Comparison of ENCODE assay signal across 19 cellular contexts in genomic region chr3:53531749-53532148, GRCh38. TPM values are rescaled to one million over a fixed set of nuclear protein-coding genes. Genes with fewer than 3 reads are reported as not detected.
DNase-seq lines count a peak whose midpoint lies in the region; ATAC-seq, FAIRE-seq and TF ChIP-seq lines count a peak whose summit lies in the region.
"Had no signal": no experiment of that assay in that cellular context is flagged by ENCODE, and none has a peak within 500 bp of the region (broad histone marks: within the 10 kb centered on the region; RNA-seq: fewer than 3 reads in every experiment).

No MANE protein-coding gene starts in this region.

- no peaks in the 10 kb centered on the region for H4K20me1 ChIP-seq in keratinocyte (ENCODE audit: control insufficient read depth, extremely low read depth, insufficient read depth, low read length)

- ATAC-seq in HG02870 (IDR thresholded peaks at IDR 0.05; ENCODE audit: unreplicated experiment) = no peak
- ATAC-seq: activated T-cell treated with anti-CD3 and anti-CD28 coated beads, Interleukin-2, amount 50 U/mL, for 72 hours; heart left ventricle had no signal

- H3K27me3 ChIP-seq in Caco-2 (replicated peaks; ENCODE audit: control insufficient read depth, insufficient read depth, low read length) = no peaks in the 10 kb centered on the region
- H3K27me3 ChIP-seq in keratinocyte (ENCODE audit: control insufficient read depth, extremely low read depth, insufficient read depth, low read length) = no peaks in the 10 kb centered on the region
- H3K27me3 ChIP-seq: BE2C had no signal

- no peak overlapping the region for H3K9ac ChIP-seq in keratinocyte (ENCODE audit: control insufficient read depth, extremely low read depth, insufficient read depth, low read length)

- no peaks in the 10 kb centered on the region for H3K36me3 Mint-ChIP-seq in Caco-2 (ENCODE audit: insufficient read depth, unreplicated experiment)
- H3K36me3 Mint-ChIP-seq in endothelial cell (ENCODE audit: low read depth, unreplicated experiment) = no peaks in the 10 kb centered on the region
- H3K36me3 Mint-ChIP-seq: naive B cell had no signal

- no peak overlapping the region for H2AFZ ChIP-seq in keratinocyte (ENCODE audit: control insufficient read depth, low read length)

- H3K4me1 ChIP-seq in Caco-2 = 0 out of 2 replicates have a peak, but pooled peaks cover 4% of the 10 kb centered on the region
- no peaks in the 10 kb centered on the region for H3K4me1 ChIP-seq in keratinocyte (ENCODE audit: control insufficient read depth, extremely low read depth, insufficient read depth, low read length)
- H3K4me1 ChIP-seq: BE2C, heart left ventricle, left ventricle myocardium inferior had no signal

- H3K27ac Mint-ChIP-seq in Caco-2 (ENCODE audit: unreplicated experiment) (no peak overlapping the region), endothelial cell (ENCODE audit: unreplicated experiment) (no peak overlapping the region)
- H3K27ac Mint-ChIP-seq: activated T-cell treated with anti-CD3 and anti-CD28 coated beads, Interleukin-2, amount 50 U/mL, for 72 hours; naive B cell had no signal

- H3K27me3 Mint-ChIP-seq in Caco-2 (ENCODE audit: insufficient read depth, unreplicated experiment) = no peaks in the 10 kb centered on the region
- H3K27me3 Mint-ChIP-seq in endothelial cell (ENCODE audit: unreplicated experiment) = peaks cover 3% of the 10 kb centered on the region

- H3K4me3 ChIP-seq in Caco-2 (ENCODE audit: low read depth, low read length) = no peak overlapping the region
- no peak overlapping the region for H3K4me3 ChIP-seq in keratinocyte (ENCODE audit: control insufficient read depth in 2 of 3, extremely low read depth in 1 of 3, insufficient read depth in 2 of 3, low read depth in 1 of 3, low read length in 3 of 3)
- H3K4me3 ChIP-seq: heart left ventricle, left ventricle myocardium inferior had no signal

- no peaks in the 10 kb centered on the region for H3K9me1 ChIP-seq in keratinocyte (ENCODE audit: control insufficient read depth, extremely low read depth, insufficient read depth, low read length)

- H3K9me3 ChIP-seq in Caco-2 (no peaks in the 10 kb centered on the region), keratinocyte (ENCODE audit: control insufficient read depth, low read depth, low read length) (no peaks in the 10 kb centered on the region)
- H3K9me3 ChIP-seq: BE2C, heart left ventricle, left ventricle myocardium inferior had no signal

- no peak overlapping the region for H3K4me2 ChIP-seq in keratinocyte (ENCODE audit: control insufficient read depth, extremely low read depth, insufficient read depth, low read depth, low read length)

- FAIRE-seq in keratinocyte (lab: Jason Lieb, UNC) = peak; percentile 26
- FAIRE-seq: endothelial cell of umbilical vein had no signal

- CTCF ChIA-PET in Caco-2 (lab: Charles Lee) = no interaction called here

- TF ChIP-seq CTCF in Caco-2 (IDR thresholded peaks at IDR 0.05; ENCODE audit: insufficient read depth in 1 of 2, low read depth in 1 of 2, low read length in 1 of 2, severe bottlenecking in 1 of 2, unreplicated experiment in 1 of 2) = peak; percentile 11 to 37
- peak; percentile 24; the same call in 1 of the 2 replicates for TF ChIP-seq CTCF in LNCAP (IDR thresholded peaks at IDR 0.05)
- peak; percentile 16 to 43 (median 43) for TF ChIP-seq CTCF in keratinocyte (optimal IDR thresholded peaks at IDR 0.05 in 1 of 3, IDR thresholded peaks at IDR 0.05 in 1 of 3, conservative IDR thresholded peaks at IDR 0.05 in 1 of 3; ENCODE audit: extremely low read depth in 1 of 3, insufficient read depth in 2 of 3, low read length in 3 of 3)
- TF ChIP-seq CTCF in endothelial cell (IDR thresholded peaks at IDR 0.05; ENCODE audit: unreplicated experiment) = no peak

- H3K9me3 Mint-ChIP-seq in Caco-2 (ENCODE audit: unreplicated experiment) (no peaks in the 10 kb centered on the region), endothelial cell (ENCODE audit: unreplicated experiment) (no peaks in the 10 kb centered on the region)
- H3K9me3 Mint-ChIP-seq: activated T-cell treated with anti-CD3 and anti-CD28 coated beads, Interleukin-2, amount 50 U/mL, for 72 hours; naive B cell had no signal

- DNase-seq in Caco-2 (peak; percentile 20 to 39), RPMI8226 (peak; percentile 38), keratinocyte (ENCODE audit: low read depth, low spot score) (no peak), GM19238 (ENCODE audit: insufficient read length, low spot score) (no peak), endothelial cell (ENCODE audit: low spot score) (no peak), CD1c-positive myeloid dendritic cell (ENCODE audit: extremely low spot score) (no peak)
- DNase-seq: activated CD4-positive, alpha-beta T cell treated with anti-CD3 and anti-CD28 coated beads, Interleukin-2, amount 50 U/mL, for 4 hours; activated T-cell treated with anti-CD3 and anti-CD28 coated beads, Interleukin-2, amount 50 U/mL, for 72 hours; BE2C; heart left ventricle; left ventricle myocardium inferior; naive B cell; NCI-H226; SHP77; T-helper 9 cell had no signal

- POLR2A ChIA-PET in Caco-2 (lab: Charles Lee) = no interaction called here

- no peak overlapping the region for H3K4me3 Mint-ChIP-seq in Caco-2 (ENCODE audit: unreplicated experiment)
- no peak overlapping the region for H3K4me3 Mint-ChIP-seq in endothelial cell (ENCODE audit: unreplicated experiment)
- H3K4me3 Mint-ChIP-seq: activated T-cell treated with anti-CD3 and anti-CD28 coated beads, Interleukin-2, amount 50 U/mL, for 72 hours; naive B cell had no signal

- BruUV-seq in Caco-2 (replicated peaks; lab: Mats Ljungman, UMichigan) = no TSS peak

- intact Hi-C loops in Caco-2 (cut with micrococcal nuclease; ENCODE audit: unreplicated experiment) = loop anchor here (1.0 kb wide), 1 partner anchor 179 kb away; no protein-coding TSS in a partner anchor

- no peak overlapping the region for H3K27ac ChIP-seq in keratinocyte (ENCODE audit: control insufficient read depth, insufficient read depth, low read length)
- H3K27ac ChIP-seq: heart left ventricle, left ventricle myocardium inferior had no signal

- H3K4me1 Mint-ChIP-seq in Caco-2 (ENCODE audit: low read depth, unreplicated experiment) (no peaks in the 10 kb centered on the region), endothelial cell (ENCODE audit: unreplicated experiment) (peaks cover 8% of the 10 kb centered on the region)
- H3K4me1 Mint-ChIP-seq: naive B cell had no signal

- H3K79me2 ChIP-seq in keratinocyte (ENCODE audit: control insufficient read depth, insufficient read depth, low read length) = no peaks in the 10 kb centered on the region

- dilution Hi-C loops in keratinocyte (cut with MboI; ENCODE audit: extremely low pct_ligation_motif_present, low sequenced_read_pairs) = no loop called here

- H3K36me3 ChIP-seq in Caco-2 (ENCODE audit: control insufficient read depth, insufficient read depth, low read length) (no peaks in the 10 kb centered on the region), keratinocyte (ENCODE audit: control insufficient read depth in 2 of 2, extremely low read depth in 1 of 2, insufficient read depth in 2 of 2, low read length in 2 of 2) (no peaks in the 10 kb centered on the region)
- H3K36me3 ChIP-seq: BE2C, heart left ventricle, left ventricle myocardium inferior had no signal

RNA-seq across cellular contexts. Expression of gene CACNA1D, which starts 37.3 kb away (rescaled TPM):
- total RNA-seq in Caco-2 (2022) (13.3 and 15.6 TPM in 2 replicates), endothelial cell (ENCODE audit: unreplicated experiment) (208 TPM)
- polyA plus RNA-seq in keratinocyte = 0.06 to 0.20 TPM in 2 of 3 replicates, not detected in the other
- polyA plus RNA-seq in keratinocyte (2011; ENCODE audit: low read depth) = 0.11 TPM
- 0.04 and 0.15 TPM in 2 replicates for polyA plus RNA-seq in keratinocyte (2011; cell fraction: cytosol; rRNA removed)
- 0.20 and 0.23 TPM in 2 replicates for polyA plus RNA-seq in keratinocyte (2011; cell fraction: nucleus; rRNA removed)
- polyA plus RNA-seq in keratinocyte (2012; ENCODE audit: low replicate concordance) = 0.14 TPM in 1 of 2 replicates, not detected in the other
- polyA minus RNA-seq in keratinocyte = 0.51 to 0.92 TPM in 2 of 3 replicates, not detected in the other
- not detected for polyA minus RNA-seq in keratinocyte (2011; cell fraction: cytosol; rRNA and poly(A)+ RNA removed)
- polyA minus RNA-seq in keratinocyte (2011; cell fraction: nucleus; rRNA and poly(A)+ RNA removed) = 0.42 and 1.5 TPM in 2 replicates
- total RNA-seq: endothelial cell of umbilical vein, HT1080 had no signal

Comparison
In these comparisons a context has a peak if more than half of its experiments do, and no peak if none do; other contexts are left out.
1. DNase-seq: peak in Caco-2 (2 of 2) and RPMI8226 (single experiment); none in keratinocyte (single experiment), GM19238 (single experiment), endothelial cell (single experiment) and CD1c-positive myeloid dendritic cell (single experiment).
2. RNA of gene CACNA1D, which starts 37.3 kb away (total RNA-seq): 208 TPM in endothelial cell (single experiment); 13.3 to 15.6 TPM in Caco-2; every median in the first group is over 10 times any median in the second.